In genomic region chr1:50666849-50667248, GRCh38 we compare ENCODE assay signal across 23 cellular contexts.
DNase-seq lines count a peak whose midpoint lies in the region; ATAC-seq and TF ChIP-seq lines count a peak whose summit lies in the region.
"Had no signal": no experiment of that assay in that cellular context is flagged by ENCODE, and none has a peak within 500 bp of the region (broad histone marks: within the 10 kb centered on the region; RNA-seq: fewer than 3 reads in every experiment).

No MANE protein-coding gene starts in this region.

- no peaks in the 10 kb centered on the region for H3K9me3 ChIP-seq in SU-DHL-6 (ENCODE audit: insufficient read depth, low read length)
- H3K9me3 ChIP-seq: ascending aorta, gastroesophageal sphincter, uterus had no signal

- no peak for TF ChIP-seq CTCF in SU-DHL-6 (IDR thresholded peaks at IDR 0.05; ENCODE audit: insufficient read depth, low read length, poor library complexity, severe bottlenecking)

- in situ Hi-C loops in Caki2 (cut with HindIII; ENCODE audit: low pct_unique_long_range_greater_than_20kb, low sequenced_read_pairs) = no loop called here

- ATAC-seq in GM21786 (IDR thresholded peaks at IDR 0.05; ENCODE audit: unreplicated experiment) (no peak), HG03045 (IDR thresholded peaks at IDR 0.05; ENCODE audit: unreplicated experiment) (no peak), HG03565 (IDR thresholded peaks at IDR 0.05; ENCODE audit: unreplicated experiment) (no peak)
- ATAC-seq: gastroesophageal sphincter; left ventricle myocardium superior; naive thymus-derived CD8-positive, alpha-beta T cell had no signal

- H3K27ac ChIP-seq in SU-DHL-6 (ENCODE audit: low read depth, low read length) = peak overlapping the region; percentile 81
- H3K27ac ChIP-seq: ascending aorta, coronary artery, epithelial cell of prostate, gastroesophageal sphincter, uterus had no signal

- 0 out of 2 replicates have a peak, but pooled peaks cover 2% of the 10 kb centered on the region for H3K36me3 ChIP-seq in SU-DHL-6 (ENCODE audit: low read length)
- H3K36me3 ChIP-seq: ascending aorta, gastroesophageal sphincter, uterus had no signal

- H2AFZ ChIP-seq in SU-DHL-6 (ENCODE audit: low read depth, low read length, severe bottlenecking) = no peak overlapping the region

- H3K9ac ChIP-seq in SU-DHL-6 (ENCODE audit: low read length) = no peak overlapping the region

- DNase-seq in Caki2 (ENCODE audit: low read depth) (peak; percentile 12), globus pallidus (ENCODE audit: low spot score) (peak; percentile 74), pons (ENCODE audit: low spot score) (peak; percentile 90), DMS153 treated with DMSO at 0.1 percent for 48 hours (lab: John Stamatoyannopoulos, UW; ENCODE audit: unreplicated experiment) (no peak)
- DNase-seq: activated CD4-positive, alpha-beta T cell treated with anti-CD3 and anti-CD28 coated beads, Interleukin-2, amount 10 ng/mL, durations not matched to agents 24 days and 14 days; activated CD8-positive, alpha-beta memory T cell treated with anti-CD3 and anti-CD28 coated beads, Interleukin-2, amount 50 U/mL, for 4 hours; activated effector memory CD4-positive, alpha-beta T cell treated with anti-CD3 and anti-CD28 coated beads, Interleukin-2, amount 50 U/mL, for 16 hours; COR-L47; left ventricle myocardium superior; naive thymus-derived CD8-positive, alpha-beta T cell; NCI-H774; retina; stimulated activated naive CD4-positive, alpha-beta T cell treated with Interleukin-2 at 50 U/mL for 16 hours; uterus had no signal

- H4K20me1 ChIP-seq in SU-DHL-6 (ENCODE audit: low read depth, low read length) = no peaks in the 10 kb centered on the region

- peak overlapping the region; percentile 71 for H3K4me2 ChIP-seq in SU-DHL-6 (ENCODE audit: low read depth, low read length, poor library complexity, severe bottlenecking)

- no peak overlapping the region for H3K4me3 ChIP-seq in SU-DHL-6 (ENCODE audit: insufficient read depth, low read length, poor library complexity, severe bottlenecking)
- H3K4me3 ChIP-seq: ascending aorta, coronary artery, gastroesophageal sphincter, K562, uterus had no signal

- H3K79me2 ChIP-seq in SU-DHL-6 (ENCODE audit: insufficient read depth, low read length) = no peaks in the 10 kb centered on the region

- H3F3A ChIP-seq in SU-DHL-6 (ENCODE audit: insufficient read depth) = peaks cover 3% of the 10 kb centered on the region; the same call in 1 of the 2 replicates

- no peaks in the 10 kb centered on the region for H3K27me3 ChIP-seq in SU-DHL-6 (ENCODE audit: low read length)
- H3K27me3 ChIP-seq: ascending aorta, gastroesophageal sphincter, uterus had no signal

- H3K9me2 ChIP-seq in SU-DHL-6 (replicated peaks; ENCODE audit: insufficient read depth, low read length) = no peaks in the 10 kb centered on the region
